In the genomic region with DNA sequence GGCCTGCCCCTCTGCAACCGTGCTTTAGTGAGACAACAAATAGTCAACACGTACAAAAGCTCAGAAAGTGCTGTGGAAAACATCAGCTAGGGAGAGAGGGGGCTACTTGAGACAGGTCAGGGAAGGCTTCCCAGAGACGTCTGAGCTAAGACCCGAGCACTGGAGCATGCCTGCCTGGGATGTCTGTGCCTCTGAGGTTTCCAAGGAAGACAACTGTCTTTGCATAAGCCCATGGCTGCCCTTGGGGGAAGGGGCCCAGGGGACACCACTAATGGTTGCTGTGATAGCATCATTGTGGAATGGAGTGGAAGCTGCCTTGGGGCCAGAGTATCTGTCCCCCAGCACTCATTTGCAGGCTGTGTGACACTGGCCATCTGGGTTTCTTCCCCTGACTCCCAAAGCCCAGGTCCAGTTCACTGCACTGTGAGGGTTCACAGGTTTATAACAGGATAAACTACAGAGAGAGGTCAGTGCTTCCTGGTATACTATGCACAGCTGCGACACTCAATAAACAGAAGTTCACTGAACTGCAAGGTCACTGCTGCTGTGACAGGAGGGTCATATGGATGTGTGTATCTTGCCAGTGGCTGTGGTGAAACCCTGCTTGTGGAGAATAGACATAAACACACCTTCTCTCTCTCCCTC, we compare ENCODE assay signal across 1 cellular context.
A peak's percentile ranks its signal among the peaks of the same experiment; 100 is the strongest.
TF ChIP-seq lines count a peak whose summit lies in the region.

No MANE protein-coding gene starts in this region.

TF ChIP-seq in HepG2, 621 proteins besides CTCF, POLR2A, EP300 and RAD21 (continued from another document and continues in another):
- TF ChIP-seq ZNF136 (CRISPR knock-in tag; IDR thresholded peaks at IDR 0.05; ENCODE audit: low read depth), result peak; percentile 65; the same call in 1 of the 2 replicates
- peak; percentile 86; the same call in 1 of the 2 replicates for TF ChIP-seq THRA (CRISPR knock-in tag; IDR thresholded peaks at IDR 0.05; ENCODE audit: borderline replicate concordance)
- TF ChIP-seq ZNF704 (CRISPR knock-in tag; IDR thresholded peaks at IDR 0.05; ENCODE audit: borderline replicate concordance), result 0 out of 2 replicates have a peak, but pooled peaks have one; percentile 59
- no peak for TF ChIP-seq EZH2 (conservative IDR thresholded peaks at IDR 0.05; ENCODE audit: low read depth, low read length)
- TF ChIP-seq PRPF4 (IDR thresholded peaks at IDR 0.05; ENCODE audit: low read depth, low read length, poor library complexity, severe bottlenecking), result no peak
- peak; percentile 50; the same call in 1 of the 2 replicates for TF ChIP-seq ZNF326 (CRISPR knock-in tag; IDR thresholded peaks at IDR 0.05; ENCODE audit: borderline replicate concordance)
- TF ChIP-seq MATR3 (CRISPR knock-in tag; IDR thresholded peaks at IDR 0.05), result no peak
- TF ChIP-seq BRCA1 (CRISPR knock-in tag; IDR thresholded peaks at IDR 0.05), result no peak
- TF ChIP-seq ZNF530 (CRISPR knock-in tag; IDR thresholded peaks at IDR 0.05; ENCODE audit: low read depth), result no peak
- peak; percentile 98 for TF ChIP-seq ZNF431 (CRISPR knock-in tag; IDR thresholded peaks at IDR 0.05; ENCODE audit: borderline replicate concordance, low read depth)
- no peak; the same call in 1 of the 2 replicates for TF ChIP-seq ZNF552 (CRISPR knock-in tag; IDR thresholded peaks at IDR 0.05; ENCODE audit: borderline replicate concordance)
- no peak for TF ChIP-seq ZBTB42 (CRISPR knock-in tag; IDR thresholded peaks at IDR 0.05)
- no peak for TF ChIP-seq GATA4 (IDR thresholded peaks at IDR 0.05; ENCODE audit: borderline replicate concordance, low read depth)
- 0 out of 2 replicates have a peak, but pooled peaks have one; percentile 81 for TF ChIP-seq ZNF205 (CRISPR knock-in tag; IDR thresholded peaks at IDR 0.05)
- no peak for TF ChIP-seq SNRNP70 (IDR thresholded peaks at IDR 0.05; ENCODE audit: low read depth, low read length)
- no peak for TF ChIP-seq ZNF10 (CRISPR knock-in tag; IDR thresholded peaks at IDR 0.05; ENCODE audit: borderline replicate concordance, low read depth)
- peak; percentile 87; the same call in 1 of the 2 replicates for TF ChIP-seq ZNF44 (CRISPR knock-in tag; IDR thresholded peaks at IDR 0.05)
- TF ChIP-seq JDP2 (CRISPR knock-in tag; IDR thresholded peaks at IDR 0.05; ENCODE audit: borderline replicate concordance), result no peak
- no peak for TF ChIP-seq ZKSCAN1 (IDR thresholded peaks at IDR 0.05; ENCODE audit: low read length)
- TF ChIP-seq ZNF570 (CRISPR knock-in tag; IDR thresholded peaks at IDR 0.05; ENCODE audit: borderline replicate concordance), result 0 out of 2 replicates have a peak, but pooled peaks have one; percentile 68
- TF ChIP-seq, protein P1, sequence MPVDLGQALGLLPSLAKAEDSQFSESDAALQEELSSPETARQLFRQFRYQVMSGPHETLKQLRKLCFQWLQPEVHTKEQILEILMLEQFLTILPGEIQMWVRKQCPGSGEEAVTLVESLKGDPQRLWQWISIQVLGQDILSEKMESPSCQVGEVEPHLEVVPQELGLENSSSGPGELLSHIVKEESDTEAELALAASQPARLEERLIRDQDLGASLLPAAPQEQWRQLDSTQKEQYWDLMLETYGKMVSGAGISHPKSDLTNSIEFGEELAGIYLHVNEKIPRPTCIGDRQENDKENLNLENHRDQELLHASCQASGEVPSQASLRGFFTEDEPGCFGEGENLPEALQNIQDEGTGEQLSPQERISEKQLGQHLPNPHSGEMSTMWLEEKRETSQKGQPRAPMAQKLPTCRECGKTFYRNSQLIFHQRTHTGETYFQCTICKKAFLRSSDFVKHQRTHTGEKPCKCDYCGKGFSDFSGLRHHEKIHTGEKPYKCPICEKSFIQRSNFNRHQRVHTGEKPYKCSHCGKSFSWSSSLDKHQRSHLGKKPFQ (CRISPR knock-in tag; IDR thresholded peaks at IDR 0.05; ENCODE audit: insufficient replicate concordance), result no peak
- TF ChIP-seq STAT5B (CRISPR knock-in tag; IDR thresholded peaks at IDR 0.05), result no peak
- no peak for TF ChIP-seq E2F5 (CRISPR knock-in tag; conservative IDR thresholded peaks at IDR 0.05)
- no peak for TF ChIP-seq ZNF790 (CRISPR knock-in tag; IDR thresholded peaks at IDR 0.05; ENCODE audit: borderline replicate concordance)
- TF ChIP-seq ZMYM2 (CRISPR knock-in tag; IDR thresholded peaks at IDR 0.05), result 0 out of 2 replicates have a peak, but pooled peaks have one; percentile 26
- no peak for TF ChIP-seq ZNF709 (CRISPR knock-in tag; IDR thresholded peaks at IDR 0.05)
- TF ChIP-seq, protein P2, sequence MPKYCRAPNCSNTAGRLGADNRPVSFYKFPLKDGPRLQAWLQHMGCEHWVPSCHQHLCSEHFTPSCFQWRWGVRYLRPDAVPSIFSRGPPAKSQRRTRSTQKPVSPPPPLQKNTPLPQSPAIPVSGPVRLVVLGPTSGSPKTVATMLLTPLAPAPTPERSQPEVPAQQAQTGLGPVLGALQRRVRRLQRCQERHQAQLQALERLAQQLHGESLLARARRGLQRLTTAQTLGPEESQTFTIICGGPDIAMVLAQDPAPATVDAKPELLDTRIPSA (CRISPR knock-in tag; IDR thresholded peaks at IDR 0.05; ENCODE audit: borderline replicate concordance), result no peak
- TF ChIP-seq MYPOP (CRISPR knock-in tag; IDR thresholded peaks at IDR 0.05), result peak; percentile 80; the same call in 1 of the 2 replicates
- no peak for TF ChIP-seq MAFF (IDR thresholded peaks at IDR 0.05; ENCODE audit: low read depth, low read length)
- TF ChIP-seq DDIT3 (CRISPR knock-in tag; IDR thresholded peaks at IDR 0.05), result no peak
- TF ChIP-seq SATB2 (CRISPR knock-in tag; IDR thresholded peaks at IDR 0.05), result no peak
- no peak; the same call in 1 of the 2 replicates for TF ChIP-seq ZNF598 (CRISPR knock-in tag; IDR thresholded peaks at IDR 0.05; ENCODE audit: borderline replicate concordance)
- TF ChIP-seq TBX3 (IDR thresholded peaks at IDR 0.05; ENCODE audit: borderline replicate concordance), result peak; percentile 61; the same call in 1 of the 2 replicates
- TF ChIP-seq THYN1 (CRISPR knock-in tag; IDR thresholded peaks at IDR 0.05; ENCODE audit: borderline replicate concordance, low read depth), result no peak
- peak; percentile 82; the same call in 1 of the 2 replicates for TF ChIP-seq AHDC1 (CRISPR knock-in tag; IDR thresholded peaks at IDR 0.05; ENCODE audit: borderline replicate concordance)
- TF ChIP-seq TBP (CRISPR knock-in tag; IDR thresholded peaks at IDR 0.05), result no peak
- no peak for TF ChIP-seq TMF1 (CRISPR knock-in tag; IDR thresholded peaks at IDR 0.05; ENCODE audit: low read depth)
- TF ChIP-seq, protein P3, sequence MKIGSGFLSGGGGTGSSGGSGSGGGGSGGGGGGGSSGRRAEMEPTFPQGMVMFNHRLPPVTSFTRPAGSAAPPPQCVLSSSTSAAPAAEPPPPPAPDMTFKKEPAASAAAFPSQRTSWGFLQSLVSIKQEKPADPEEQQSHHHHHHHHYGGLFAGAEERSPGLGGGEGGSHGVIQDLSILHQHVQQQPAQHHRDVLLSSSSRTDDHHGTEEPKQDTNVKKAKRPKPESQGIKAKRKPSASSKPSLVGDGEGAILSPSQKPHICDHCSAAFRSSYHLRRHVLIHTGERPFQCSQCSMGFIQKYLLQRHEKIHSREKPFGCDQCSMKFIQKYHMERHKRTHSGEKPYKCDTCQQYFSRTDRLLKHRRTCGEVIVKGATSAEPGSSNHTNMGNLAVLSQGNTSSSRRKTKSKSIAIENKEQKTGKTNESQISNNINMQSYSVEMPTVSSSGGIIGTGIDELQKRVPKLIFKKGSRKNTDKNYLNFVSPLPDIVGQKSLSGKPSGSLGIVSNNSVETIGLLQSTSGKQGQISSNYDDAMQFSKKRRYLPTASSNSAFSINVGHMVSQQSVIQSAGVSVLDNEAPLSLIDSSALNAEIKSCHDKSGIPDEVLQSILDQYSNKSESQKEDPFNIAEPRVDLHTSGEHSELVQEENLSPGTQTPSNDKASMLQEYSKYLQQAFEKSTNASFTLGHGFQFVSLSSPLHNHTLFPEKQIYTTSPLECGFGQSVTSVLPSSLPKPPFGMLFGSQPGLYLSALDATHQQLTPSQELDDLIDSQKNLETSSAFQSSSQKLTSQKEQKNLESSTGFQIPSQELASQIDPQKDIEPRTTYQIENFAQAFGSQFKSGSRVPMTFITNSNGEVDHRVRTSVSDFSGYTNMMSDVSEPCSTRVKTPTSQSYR (CRISPR knock-in tag; IDR thresholded peaks at IDR 0.05; ENCODE audit: borderline replicate concordance), result no peak; the same call in 1 of the 2 replicates
- peak; percentile 99 for TF ChIP-seq TFAP4 (IDR thresholded peaks at IDR 0.05; ENCODE audit: borderline replicate concordance, low read depth)
- 0 out of 2 replicates have a peak, but pooled peaks have one; percentile 6 for TF ChIP-seq SIX4 (CRISPR knock-in tag; IDR thresholded peaks at IDR 0.05)
- TF ChIP-seq ZNF556 (CRISPR knock-in tag; IDR thresholded peaks at IDR 0.05; ENCODE audit: borderline replicate concordance), result peak; percentile 85; the same call in 1 of the 2 replicates
- no peak for TF ChIP-seq KLF15 (CRISPR knock-in tag; IDR thresholded peaks at IDR 0.05; ENCODE audit: borderline replicate concordance)
- peak; percentile 89; the same call in 1 of the 2 replicates for TF ChIP-seq ZNF251 (CRISPR knock-in tag; IDR thresholded peaks at IDR 0.05)
- TF ChIP-seq HOXA5 (CRISPR knock-in tag; IDR thresholded peaks at IDR 0.05), result peak; percentile 76
- TF ChIP-seq RBM22 (optimal IDR thresholded peaks at IDR 0.05; ENCODE audit: low read length), result no peak
